ENCODE assay signal across 22 cellular contexts in genomic region chr7:42104694-42105093, GRCh38.
DNase-seq lines count a peak whose midpoint lies in the region; ATAC-seq, FAIRE-seq and TF ChIP-seq lines count a peak whose summit lies in the region.
"Had no signal": no experiment of that assay in that cellular context is flagged by ENCODE, and none has a peak within 500 bp of the region (broad histone marks: within the 10 kb centered on the region; RNA-seq: fewer than 3 reads in every experiment).

No MANE protein-coding gene starts in this region.

- H3K27ac Mint-ChIP-seq in type B pancreatic cell: peak overlapping the region; percentile 31
- no peak overlapping the region for H3K27ac Mint-ChIP-seq in stimulated activated effector memory CD8-positive, alpha-beta T cell treated with anti-CD3 and anti-CD28 coated beads, Interleukin-12 subunit alpha, Interleukin-12 subunit beta, amount 100 ng/mL, for 72 hours
- H3K27ac Mint-ChIP-seq: CD4-positive, alpha-beta T cell; GM23338; IgD-negative memory B cell had no signal

- H3K4me1 ChIP-seq in IMR-90 (ENCODE audit: control insufficient read depth, insufficient read depth, low read length): peaks cover 12% of the 10 kb centered on the region; the same call in 1 of the 2 replicates
- peaks cover 34% of the 10 kb centered on the region for H3K4me1 ChIP-seq in RWPE2 (ENCODE audit: insufficient read depth, poor library complexity, severe bottlenecking)
- peaks cover 44% of the 10 kb centered on the region for H3K4me1 ChIP-seq in keratinocyte (ENCODE audit: control insufficient read depth, extremely low read depth, insufficient read depth, low read length)
- peaks cover 23% of the 10 kb centered on the region for H3K4me1 ChIP-seq in hepatocyte (ENCODE audit: insufficient read depth)

- H3K79me2 ChIP-seq in keratinocyte (ENCODE audit: control insufficient read depth, insufficient read depth, low read length) (no peaks in the 10 kb centered on the region), hepatocyte (peaks cover 2% of the 10 kb centered on the region)

- H4K20me1 ChIP-seq in IMR-90 (ENCODE audit: insufficient read depth, low read length) (no peaks in the 10 kb centered on the region), keratinocyte (ENCODE audit: control insufficient read depth, extremely low read depth, insufficient read depth, low read length) (no peaks in the 10 kb centered on the region), hepatocyte (ENCODE audit: insufficient read depth, poor library complexity, severe bottlenecking) (no peaks in the 10 kb centered on the region)

- no peak overlapping the region for H2BK120ac ChIP-seq in IMR-90 (ENCODE audit: low read depth, low read length)

- no peaks in the 10 kb centered on the region for H3K9me3 Mint-ChIP-seq in type B pancreatic cell
- H3K9me3 Mint-ChIP-seq in stimulated activated effector memory CD8-positive, alpha-beta T cell treated with anti-CD3 and anti-CD28 coated beads, Interleukin-12 subunit alpha, Interleukin-12 subunit beta, amount 100 ng/mL, for 72 hours: no peaks in the 10 kb centered on the region
- H3K9me3 Mint-ChIP-seq: CD4-positive, alpha-beta T cell; GM23338; IgD-negative memory B cell had no signal

- ATAC-seq in IMR-90 (ENCODE audit: low read depth) (no peak), RWPE2 (ENCODE audit: low read depth) (no peak)
- no peak for ATAC-seq in stimulated activated effector memory CD8-positive, alpha-beta T cell treated with anti-CD3 and anti-CD28 coated beads, Interleukin-12 subunit alpha, Interleukin-12 subunit beta, amount 100 ng/mL, for 72 hours
- ATAC-seq: GM23338 had no signal

- H3K4me1 Mint-ChIP-seq in type B pancreatic cell (ENCODE audit: unreplicated experiment): peaks cover 56% of the 10 kb centered on the region
- H3K4me1 Mint-ChIP-seq in stimulated activated effector memory CD8-positive, alpha-beta T cell treated with anti-CD3 and anti-CD28 coated beads, Interleukin-12 subunit alpha, Interleukin-12 subunit beta, amount 100 ng/mL, for 72 hours: no peaks in the 10 kb centered on the region
- H3K4me1 Mint-ChIP-seq: IgD-negative memory B cell had no signal

- H3K9ac ChIP-seq in IMR-90 (ENCODE audit: low read depth, low read length): no peak overlapping the region
- H3K9ac ChIP-seq in keratinocyte (ENCODE audit: control insufficient read depth, extremely low read depth, insufficient read depth, low read length): no peak overlapping the region

- no peak overlapping the region for H2AK5ac ChIP-seq in IMR-90 (ENCODE audit: low read depth, low read length)

- H3K4me3 Mint-ChIP-seq in type B pancreatic cell: no peak overlapping the region
- H3K4me3 Mint-ChIP-seq in stimulated activated effector memory CD8-positive, alpha-beta T cell treated with anti-CD3 and anti-CD28 coated beads, Interleukin-12 subunit alpha, Interleukin-12 subunit beta, amount 100 ng/mL, for 72 hours: no peak overlapping the region
- H3K4me3 Mint-ChIP-seq: CD4-positive, alpha-beta T cell; GM23338; IgD-negative memory B cell had no signal

- intact Hi-C loops in IMR-90 (cut with micrococcal nuclease): no loop called here

- no TSS peak for BruUV-seq in IMR-90 (replicated peaks; lab: Mats Ljungman, UMichigan)

- no peaks in the 10 kb centered on the region for H3K9me3 ChIP-seq in IMR-90 (ENCODE audit: control insufficient read depth, insufficient read depth, low read length)
- no peaks in the 10 kb centered on the region for H3K9me3 ChIP-seq in RWPE2 (ENCODE audit: severe bottlenecking)
- H3K9me3 ChIP-seq in keratinocyte (ENCODE audit: control insufficient read depth, low read depth, low read length): no peaks in the 10 kb centered on the region
- no peaks in the 10 kb centered on the region for H3K9me3 ChIP-seq in hepatocyte (ENCODE audit: low read depth)

- H3K23ac ChIP-seq in IMR-90 (ENCODE audit: low read depth, low read length): no peak overlapping the region

- no peak overlapping the region for H2BK20ac ChIP-seq in IMR-90 (ENCODE audit: low read depth, low read length)

- no peak for TF ChIP-seq POLR2A in IMR-90 (IDR thresholded peaks at IDR 0.05; ENCODE audit: low read depth, low read length)

- H3K9me1 ChIP-seq in IMR-90 (ENCODE audit: insufficient read depth, low read length) (peaks cover 11% of the 10 kb centered on the region; the same call in 1 of the 2 replicates), keratinocyte (ENCODE audit: control insufficient read depth, extremely low read depth, insufficient read depth, low read length) (no peaks in the 10 kb centered on the region)

- H3K14ac ChIP-seq in IMR-90 (replicated peaks; ENCODE audit: low read depth, low read length): no peak overlapping the region

- H3K4me3 ChIP-seq in IMR-90 (ENCODE audit: insufficient read depth, low read depth, low read length) (no peak overlapping the region), RWPE2 (ENCODE audit: severe bottlenecking) (no peak overlapping the region), keratinocyte (ENCODE audit: control insufficient read depth in 2 of 3, extremely low read depth in 1 of 3, insufficient read depth in 2 of 3, low read depth in 1 of 3, low read length in 3 of 3) (no peak overlapping the region), hepatocyte (no peak overlapping the region)
- H3K4me3 ChIP-seq: GM23338 had no signal

- dilution Hi-C loops in IMR-90 (cut with HindIII; ENCODE audit: low sequenced_read_pairs, unreplicated experiment) (no loop called here), keratinocyte (cut with MboI; ENCODE audit: extremely low pct_ligation_motif_present, low sequenced_read_pairs) (no loop called here)

- H3K36me3 Mint-ChIP-seq in type B pancreatic cell: peaks cover 29% of the 10 kb centered on the region
- no peaks in the 10 kb centered on the region for H3K36me3 Mint-ChIP-seq in stimulated activated effector memory CD8-positive, alpha-beta T cell treated with anti-CD3 and anti-CD28 coated beads, Interleukin-12 subunit alpha, Interleukin-12 subunit beta, amount 100 ng/mL, for 72 hours
- H3K36me3 Mint-ChIP-seq: IgD-negative memory B cell had no signal

- no peak overlapping the region for H4K8ac ChIP-seq in IMR-90 (ENCODE audit: low read depth in 2 of 2, low read length in 2 of 2)

- H3K4me2 ChIP-seq in IMR-90 (ENCODE audit: low read depth, low read length) (no peak overlapping the region), keratinocyte (ENCODE audit: control insufficient read depth, extremely low read depth, insufficient read depth, low read depth, low read length) (no peak overlapping the region), hepatocyte (no peak overlapping the region)
- H3K4me2 ChIP-seq: GM23338 had no signal

- TF ChIP-seq CTCF in IMR-90 (conservative IDR thresholded peaks at IDR 0.05; ENCODE audit: low read depth, low read length) (no peak), RWPE2 (IDR thresholded peaks at IDR 0.05; ENCODE audit: poor library complexity, severe bottlenecking) (no peak), keratinocyte (optimal IDR thresholded peaks at IDR 0.05 in 1 of 3, IDR thresholded peaks at IDR 0.05 in 1 of 3, conservative IDR thresholded peaks at IDR 0.05 in 1 of 3; ENCODE audit: extremely low read depth in 1 of 3, insufficient read depth in 2 of 3, low read length in 3 of 3) (no peak), type B pancreatic cell (conservative IDR thresholded peaks at IDR 0.05) (no peak), hepatocyte (IDR thresholded peaks at IDR 0.05; ENCODE audit: poor library complexity) (no peak)

- WGBS in IMR-90 (ENCODE audit: extremely low coverage in 2 of 2, insufficient read length in 1 of 2), 2 experiments: no CpG with 5 or more reads among the region's 2 CpGs
- WGBS in hepatocyte (ENCODE audit: low lambda C conversion rate, missing lambda C conversion rate): 81% methylated on average over 2 of the region's 2 CpGs

- FAIRE-seq in keratinocyte (lab: Jason Lieb, UNC): peak; percentile 64
- FAIRE-seq: A204.1, GM12892, GM18507, H54, HTR-8/SVneo had no signal

- H3K18ac ChIP-seq in IMR-90 (ENCODE audit: low read depth, low read length): peak overlapping the region; percentile 48; the same call in 1 of the 2 replicates

- no peak overlapping the region for H2BK5ac ChIP-seq in IMR-90 (ENCODE audit: low read depth, low read length, poor library complexity, severe bottlenecking)

- DNase-seq in IMR-90: no peak
- no peak for DNase-seq in RWPE2 (ENCODE audit: low spot score)
- no peak for DNase-seq in keratinocyte (ENCODE audit: low read depth, low spot score)
- no peak for DNase-seq in type B pancreatic cell (ENCODE audit: extremely low spot score, unreplicated experiment)
- no peak for DNase-seq in hepatocyte (ENCODE audit: low spot score)
- DNase-seq in activated naive CD4-positive, alpha-beta T cell treated with Interleukin-2 at 50 U/mL for 16 hours: no peak
- no peak for DNase-seq in stimulated activated effector memory CD8-positive, alpha-beta T cell treated with anti-CD3 and anti-CD28 coated beads, Interleukin-12 subunit alpha, Interleukin-12 subunit beta, amount 100 ng/mL, for 72 hours (ENCODE audit: low spot score in 2 of 2)
- DNase-seq: AML-193; CD4-positive, alpha-beta T cell; DMS153; DMS79; GDM1; HCEC 1CT had no signal

- no peak overlapping the region for H2BK15ac ChIP-seq in IMR-90 (ENCODE audit: low read depth, low read length)

- H3K27me3 Mint-ChIP-seq in type B pancreatic cell: no peaks in the 10 kb centered on the region

- H3K27me3 ChIP-seq in IMR-90 (ENCODE audit: control insufficient read depth, insufficient read depth, low read length): no peaks in the 10 kb centered on the region
- H3K27me3 ChIP-seq in RWPE2 (ENCODE audit: insufficient read depth, poor library complexity, severe bottlenecking): no peaks in the 10 kb centered on the region
- H3K27me3 ChIP-seq in keratinocyte (ENCODE audit: control insufficient read depth, extremely low read depth, insufficient read depth, low read length): no peaks in the 10 kb centered on the region
- H3K27me3 ChIP-seq in hepatocyte: no peaks in the 10 kb centered on the region

- H3K79me1 ChIP-seq in IMR-90 (ENCODE audit: low read depth in 1 of 2, low read length in 2 of 2): peaks cover 0 to 10% of the 10 kb centered on the region in 2 experiments; a peak in 2 of 4 replicates

- H3K36me3 ChIP-seq in IMR-90 (ENCODE audit: control insufficient read depth, insufficient read depth, low read length): peaks cover 11% of the 10 kb centered on the region; the same call in 1 of the 2 replicates
- no peaks in the 10 kb centered on the region; the same call in 1 of the 2 replicates for H3K36me3 ChIP-seq in RWPE2 (ENCODE audit: low read depth)
- H3K36me3 ChIP-seq in keratinocyte (ENCODE audit: control insufficient read depth in 2 of 2, extremely low read depth in 1 of 2, insufficient read depth in 2 of 2, low read length in 2 of 2): no peaks in the 10 kb centered on the region
- H3K36me3 ChIP-seq in hepatocyte (replicated peaks; ENCODE audit: insufficient read depth, low read depth): no peaks in the 10 kb centered on the region

- no peak overlapping the region for H3K4ac ChIP-seq in IMR-90 (ENCODE audit: low read depth, low read length)

- CTCF ChIA-PET in IMR-90 (lab: Yijun Ruan, JAX): no interaction called here

- H4K91ac ChIP-seq in IMR-90 (ENCODE audit: insufficient read depth, low read depth, low read length): no peak overlapping the region

- H4K5ac ChIP-seq in IMR-90 (ENCODE audit: low read depth, low read length): no peak overlapping the region; the same call in 1 of the 2 replicates

- in situ Hi-C loops in IMR-90 (cut with MboI; ENCODE audit: low sequenced_read_pairs): no loop called here

- no peak for TF ChIP-seq RAD21 in IMR-90 (IDR thresholded peaks at IDR 0.05; ENCODE audit: low read length)

- H3K56ac ChIP-seq in IMR-90 (ENCODE audit: extremely low read depth, insufficient read depth, low read length): no peak overlapping the region

- H3K27ac ChIP-seq in IMR-90 (ENCODE audit: insufficient read depth, low read length): peak overlapping the region; percentile 32; the same call in 1 of the 2 replicates
- peak overlapping the region; percentile 59 for H3K27ac ChIP-seq in RWPE2 (ENCODE audit: poor library complexity, severe bottlenecking)
- peak overlapping the region; percentile 59 for H3K27ac ChIP-seq in keratinocyte (ENCODE audit: control insufficient read depth, insufficient read depth, low read length)
- no peak overlapping the region for H3K27ac ChIP-seq in hepatocyte
- H3K27ac ChIP-seq: C4-2B, HL-60 had no signal

- no peak overlapping the region for H2AK9ac ChIP-seq in IMR-90 (replicated peaks; ENCODE audit: low read depth, low read length, poor library complexity)

- no peaks in the 10 kb centered on the region for H3K9me2 ChIP-seq in hepatocyte (replicated peaks; ENCODE audit: insufficient read depth)

- POLR2A ChIA-PET in IMR-90 (lab: Charles Lee; ENCODE audit: unreplicated experiment): no interaction called here

- no peak overlapping the region for H2AFZ ChIP-seq in IMR-90 (replicated peaks; ENCODE audit: low read length, poor library complexity)
- H2AFZ ChIP-seq in keratinocyte (ENCODE audit: control insufficient read depth, low read length): no peak overlapping the region
- no peak overlapping the region for H2AFZ ChIP-seq in hepatocyte
- H2AFZ ChIP-seq: GM23338 had no signal
